23 cellular contexts compared by ENCODE assay signal in the genomic region with DNA sequence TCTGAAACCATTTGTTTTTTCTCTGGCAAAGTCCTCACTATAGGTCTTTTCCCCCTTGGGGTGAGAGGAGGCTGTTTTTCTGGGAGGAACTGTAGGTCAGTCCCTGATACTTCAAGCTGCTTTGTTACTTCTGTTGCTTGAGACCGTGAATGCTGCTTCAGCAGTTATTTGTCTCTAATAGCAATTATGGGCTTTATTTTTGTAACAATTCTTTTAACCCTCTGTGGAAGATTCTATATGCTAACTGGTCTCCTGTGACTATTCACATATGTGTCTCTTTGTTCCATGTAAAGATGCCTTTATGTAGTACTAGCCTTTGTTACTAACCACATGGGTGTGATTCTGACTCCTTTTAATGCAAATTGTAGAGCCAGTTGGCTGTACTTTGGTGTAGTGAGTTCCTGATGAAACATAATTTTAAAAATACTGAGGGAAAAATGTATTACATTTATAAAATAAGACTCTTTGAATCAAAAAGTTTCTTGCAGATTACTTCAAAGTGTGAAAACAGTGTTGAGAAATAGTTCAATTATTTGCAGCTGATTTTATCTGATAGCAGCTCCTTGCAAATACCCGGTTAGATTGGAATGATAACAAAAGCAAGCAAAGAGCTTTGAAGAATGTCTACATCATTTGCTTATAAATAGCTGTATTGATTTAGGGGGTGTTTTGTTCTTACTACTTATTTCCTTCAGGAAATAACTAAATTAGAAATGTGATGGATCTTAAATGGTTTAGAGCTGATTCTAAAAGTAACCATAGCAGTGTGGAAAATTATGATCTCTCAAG.
DNase-seq lines count a peak whose midpoint lies in the region; ATAC-seq lines count a peak whose summit lies in the region.
"Had no signal": no experiment of that assay in that cellular context is flagged by ENCODE, and none has a peak within 500 bp of the region (broad histone marks: within the 10 kb centered on the region; RNA-seq: fewer than 3 reads in every experiment).

No MANE protein-coding gene starts in this region.

- ATAC-seq in GM19455 (IDR thresholded peaks at IDR 0.05; ENCODE audit: unreplicated experiment) (no peak), GM21390 (IDR thresholded peaks at IDR 0.05; ENCODE audit: unreplicated experiment) (no peak)
- ATAC-seq: activated naive CD4-positive, alpha-beta T cell treated with anti-CD3 and anti-CD28 coated beads, Interleukin-2, amount 50 U/mL, for 72 hours; natural killer cell; stimulated activated naive CD8-positive, alpha-beta T cell treated with anti-CD3 and anti-CD28 coated beads, Interleukin-15, Interleukin-2, amounts not matched to agents 100 U/mL and 50 U/mL, for 24 hours had no signal

- H3K4me3 ChIP-seq in adipocyte (ENCODE audit: low read length) (no peak overlapping the region), iPS-18a (ENCODE audit: low read length) (peak overlapping the region; percentile 0)

- H3K4me1 ChIP-seq in adipocyte (ENCODE audit: control insufficient read depth, insufficient read depth, low read length), result peaks cover 16% of the 10 kb centered on the region
- H3K4me1 ChIP-seq in iPS-18a (ENCODE audit: control insufficient read depth, low read depth, low read length), result peaks cover 39% of the 10 kb centered on the region
- H3K4me1 ChIP-seq: BE2C had no signal

- H3K9ac ChIP-seq in adipocyte (ENCODE audit: low read length) (no peak overlapping the region), iPS-18a (ENCODE audit: low read length) (peak overlapping the region; percentile 0)

- H3K27ac ChIP-seq in iPS-18a (ENCODE audit: low read length), result peak overlapping the region; percentile 39
- H3K27ac ChIP-seq: 22Rv1 had no signal

- H3K27me3 ChIP-seq in adipocyte (replicated peaks; ENCODE audit: control insufficient read depth, insufficient read depth, low read length) (no peaks in the 10 kb centered on the region), iPS-18a (ENCODE audit: control insufficient read depth, insufficient read depth, low read length) (no peaks in the 10 kb centered on the region)
- H3K27me3 ChIP-seq: BE2C had no signal

- H3K9me3 ChIP-seq in adipocyte (ENCODE audit: control insufficient read depth, low read length) (peaks cover 10% of the 10 kb centered on the region), iPS-18a (ENCODE audit: control insufficient read depth, low read depth, low read length) (peaks cover 3% of the 10 kb centered on the region)
- H3K9me3 ChIP-seq: BE2C had no signal

- DNase-seq in NCI-H526 (lab: John Stamatoyannopoulos, UW), result peak; percentile 4 to 21
- DNase-seq in NCI-H526 treated with DMSO at 0.1 percent for 48 hours (lab: John Stamatoyannopoulos, UW), result no peak
- peak; percentile 31 for DNase-seq in adipocyte (ENCODE audit: low read depth)
- DNase-seq in superior temporal gyrus (ENCODE audit: extremely low spot score), result peak; percentile 60
- DNase-seq in SKM-1 (lab: John Stamatoyannopoulos, UW; ENCODE audit: unreplicated experiment), result no peak
- DNase-seq: activated CD4-positive, alpha-beta T cell treated with anti-CD3 and anti-CD28 coated beads, Interleukin-2, amount 50 U/mL, for 48 hours; activated T-cell treated with anti-CD3 and anti-CD28 coated beads, Interleukin-2, amount 50 U/mL, for 1 hour; BE2C; Calu3; hippocampal formation; Kasumi-1; natural killer cell; NCI-H1092 treated with DMSO at 0.1 percent for 48 hours; NCI-H2081 treated with DMSO at 0.1 percent for 48 hours; NCI-H510A; posterior cingulate gyrus; stimulated activated CD4-positive, alpha-beta T cell treated with anti-CD3 and anti-CD28 coated beads, Interleukin-2, amount 100 ng/mL, for 24 hours; stimulated activated naive CD8-positive, alpha-beta T cell treated with anti-CD3 and anti-CD28 coated beads, Interleukin-15, Interleukin-2, amounts not matched to agents 100 U/mL and 50 U/mL, for 24 hours had no signal

- H3K36me3 ChIP-seq in adipocyte (ENCODE audit: control insufficient read depth, insufficient read depth, low read length, severe bottlenecking) (no peaks in the 10 kb centered on the region), iPS-18a (ENCODE audit: control insufficient read depth, low read depth, low read length) (no peaks in the 10 kb centered on the region)
- H3K36me3 ChIP-seq: BE2C had no signal

Comparison
In these comparisons a context has a peak if more than half of its experiments do, and no peak if none do; other contexts are left out.
1. DNase-seq: peak in NCI-H526 (2 of 2), adipocyte (single experiment) and superior temporal gyrus (single experiment); none in NCI-H526 treated with DMSO at 0.1 percent for 48 hours (single experiment) and SKM-1 (single experiment).